Comparison of ENCODE assay signal across 7 cellular contexts in the genomic region with DNA sequence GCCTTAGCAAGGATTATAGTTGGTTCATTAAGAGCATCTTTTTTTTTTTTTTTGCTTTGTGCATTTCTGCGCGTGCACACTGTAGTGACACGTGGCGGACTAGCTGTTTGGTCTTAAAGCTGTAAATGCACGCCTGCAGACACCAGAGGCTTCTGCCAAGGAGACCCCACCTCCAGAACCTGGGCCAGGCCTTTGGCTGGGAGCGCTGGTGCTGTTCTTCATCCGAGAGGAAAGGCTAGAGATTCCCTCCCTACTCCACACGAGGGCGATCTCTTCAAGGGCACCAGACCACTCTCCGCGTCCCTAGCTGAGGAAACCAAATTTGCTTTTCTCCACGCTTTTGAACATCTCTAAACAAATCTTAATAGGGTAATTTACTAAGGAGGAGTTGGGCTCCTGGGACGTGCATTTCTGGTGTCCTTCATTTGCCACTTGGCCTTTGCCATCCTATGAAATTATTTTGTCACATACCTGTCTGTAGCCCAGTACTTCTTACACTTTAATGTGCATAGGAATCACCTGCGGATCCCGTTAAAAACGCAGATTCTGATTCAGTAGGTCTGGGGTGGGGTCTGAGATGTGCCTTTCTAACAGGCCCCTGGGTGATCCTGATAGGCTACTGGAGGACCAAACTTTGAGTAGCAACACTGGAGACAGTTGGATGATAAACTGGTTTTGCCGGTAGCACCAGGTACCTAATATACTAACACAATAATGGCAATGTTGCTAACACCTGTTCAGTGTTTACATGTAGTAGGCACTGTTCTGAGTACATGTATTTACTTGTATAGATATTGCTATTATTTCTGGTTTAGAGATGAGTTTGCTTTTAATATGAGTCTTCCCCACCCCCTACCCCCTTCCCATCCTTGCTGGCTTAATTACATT. TPM values are rescaled to one million over a fixed set of nuclear protein-coding genes. Genes with fewer than 3 reads are reported as not detected.
A peak's percentile ranks its signal among the peaks of the same experiment; 100 is the strongest.
DNase-seq lines count a peak whose midpoint lies in the region; ATAC-seq, FAIRE-seq and TF ChIP-seq lines count a peak whose summit lies in the region.

No MANE protein-coding gene starts in this region.

- peaks cover 93% of the 10 kb centered on the region for H3K27me3 Mint-ChIP-seq in H9 (ENCODE audit: low read depth)

- H3K27me3 ChIP-seq in H9 (ENCODE audit: insufficient read depth, low read length) (peaks cover 3% of the 10 kb centered on the region; the same call in 1 of the 2 replicates), mesenchymal stem cell (ENCODE audit: control insufficient read depth in 1 of 2, insufficient read depth in 1 of 2, low read length in 2 of 2) (peaks cover 45 to 53% of the 10 kb centered on the region in 2 experiments)

- no peak overlapping the region for H2AK5ac ChIP-seq in H9 (ENCODE audit: insufficient read length, low read length)
- H2AK5ac ChIP-seq in mesenchymal stem cell (ENCODE audit: low read length, severe bottlenecking) = no peak overlapping the region

- no peak overlapping the region for H3K27ac Mint-ChIP-seq in H9

- TF ChIP-seq CTCF in H9 (conservative IDR thresholded peaks at IDR 0.05) = peak; percentile 86
- TF ChIP-seq CTCF in choroid plexus epithelial cell (conservative IDR thresholded peaks at IDR 0.05; ENCODE audit: low read depth, low read length) = peak; percentile 89

- no peaks in the 10 kb centered on the region for H3K9me3 ChIP-seq in H9 (ENCODE audit: control insufficient read depth, low read depth, low read length)
- no peaks in the 10 kb centered on the region for H3K9me3 ChIP-seq in mesenchymal stem cell (ENCODE audit: control insufficient read depth, low read length)

- no peak overlapping the region for H3K4me3 ChIP-seq in choroid plexus epithelial cell (ENCODE audit: low read depth, low read length)
- no peak overlapping the region for H3K4me3 ChIP-seq in mesenchymal stem cell (ENCODE audit: insufficient read depth in 1 of 2, low read depth in 1 of 2, low read length in 2 of 2)

- no peak overlapping the region for H3K23ac ChIP-seq in H9 (ENCODE audit: insufficient read length, low read depth, low read length)
- H3K23ac ChIP-seq in mesenchymal stem cell (ENCODE audit: low read length in 2 of 2) = no peak overlapping the region

- H4K8ac ChIP-seq in H9 (replicated peaks; ENCODE audit: insufficient read length, low read depth, low read length) (no peak overlapping the region), mesenchymal stem cell (ENCODE audit: low read length) (no peak overlapping the region)

- H3K4me1 ChIP-seq in H9 (ENCODE audit: insufficient read depth, low read length) (no peaks in the 10 kb centered on the region), mesenchymal stem cell (ENCODE audit: control insufficient read depth, insufficient read depth, low read depth, low read length) (peaks cover 10% of the 10 kb centered on the region)

- H3K23me2 ChIP-seq in H9 (ENCODE audit: insufficient read length, low read depth, low read length, poor library complexity, severe bottlenecking) = peaks cover 8% of the 10 kb centered on the region

- no peaks in the 10 kb centered on the region for H3K79me2 ChIP-seq in H9 (ENCODE audit: insufficient read depth, low read length)

- no peak overlapping the region for H2BK120ac ChIP-seq in H9 (ENCODE audit: low read depth, low read length, poor library complexity, severe bottlenecking)
- H2BK120ac ChIP-seq in mesenchymal stem cell (ENCODE audit: low read depth, low read length) = no peak overlapping the region

- 0 out of 5 replicates have a peak overlapping the region, but pooled peaks of 1 of the 2 experiments have one; percentile 23 for H3K4me3 Mint-ChIP-seq in H9

- H2BK15ac ChIP-seq in H9 (ENCODE audit: low read depth, low read length) (no peak overlapping the region), mesenchymal stem cell (ENCODE audit: low read depth, poor library complexity, severe bottlenecking) (no peak overlapping the region)

- no peak overlapping the region for H4K5ac ChIP-seq in H9 (ENCODE audit: insufficient read length, low read depth, low read length)

- no peak overlapping the region for H2BK20ac ChIP-seq in H9 (ENCODE audit: low read depth, low read length, poor library complexity, severe bottlenecking)

- peaks cover 4% of the 10 kb centered on the region for H4K20me1 ChIP-seq in H9 (ENCODE audit: control insufficient read depth, insufficient read depth, insufficient read length)

- H2BK12ac ChIP-seq in H9 (ENCODE audit: insufficient read length, low read depth, low read length) (no peak overlapping the region), mesenchymal stem cell (ENCODE audit: low read length in 2 of 2) (no peak overlapping the region)

- DNase-seq in GF-D8 (lab: John Stamatoyannopoulos, UW) = peak; percentile 2
- peak; percentile 86 for DNase-seq in H9
- peak; percentile 79 for DNase-seq in NCI-H1105 (lab: John Stamatoyannopoulos, UW)
- peak; percentile 70 for DNase-seq in choroid plexus epithelial cell (ENCODE audit: low read depth)
- peak; percentile 39 for DNase-seq in mesenchymal stem cell
- DNase-seq in urothelium cell line (ENCODE audit: low spot score) = peak; percentile 89

- no peaks in the 10 kb centered on the region; a peak in 1 of 7 replicates for H3K36me3 Mint-ChIP-seq in H9 (ENCODE audit: insufficient read depth in 1 of 3, low read depth in 3 of 3)

- H3K14ac ChIP-seq in H9 (ENCODE audit: insufficient read depth, low read length) = no peak overlapping the region
- H3K14ac ChIP-seq in mesenchymal stem cell (ENCODE audit: low read length in 2 of 2) = no peak overlapping the region

- no peak overlapping the region for H3T11ph ChIP-seq in H9 (ENCODE audit: low read length)

- peaks cover 11% of the 10 kb centered on the region in 2 experiments for H3K9me3 Mint-ChIP-seq in H9

- H4K91ac ChIP-seq in H9 (ENCODE audit: insufficient read length, low read depth, low read length) (no peak overlapping the region), mesenchymal stem cell (ENCODE audit: low read length) (no peak overlapping the region)

- no peaks in the 10 kb centered on the region for H3K36me3 ChIP-seq in mesenchymal stem cell (ENCODE audit: control insufficient read depth in 1 of 2, insufficient read depth in 2 of 2, low read depth in 1 of 2, low read length in 2 of 2)

- no peak overlapping the region for H3K9ac ChIP-seq in H9 (ENCODE audit: extremely low read depth, insufficient read length, low read length)
- no peak overlapping the region for H3K9ac ChIP-seq in mesenchymal stem cell (ENCODE audit: low read length)

- H3K27ac ChIP-seq in H9 (ENCODE audit: insufficient read length, low read depth, low read length) (no peak overlapping the region), mesenchymal stem cell (ENCODE audit: low read length, poor library complexity, severe bottlenecking) (no peak overlapping the region)

- H3K56ac ChIP-seq in H9 (ENCODE audit: insufficient read length, low read depth, low read length) = no peak overlapping the region

- peak; percentile 99 for ATAC-seq in SK-N-SH treated with all-trans-retinoic acid at 6 μM for 48 hours

- H3K79me1 ChIP-seq in H9 (ENCODE audit: insufficient read depth, low read depth, low read length, poor library complexity, severe bottlenecking) = no peaks in the 10 kb centered on the region
- no peaks in the 10 kb centered on the region for H3K79me1 ChIP-seq in mesenchymal stem cell (replicated peaks; ENCODE audit: low read length, poor library complexity, severe bottlenecking)

- peaks cover 15 to 16% of the 10 kb centered on the region in 2 experiments for H3K4me1 Mint-ChIP-seq in H9

- FAIRE-seq in urothelium cell line (lab: Jason Lieb, UNC) = peak; percentile 78

- H3K4me2 ChIP-seq in H9 (ENCODE audit: insufficient read depth, insufficient read length, low read length) (no peak overlapping the region), mesenchymal stem cell (ENCODE audit: low read length, poor library complexity, severe bottlenecking) (no peak overlapping the region)

- no peak overlapping the region for H2AFZ ChIP-seq in H9 (ENCODE audit: low read length)
- H2AFZ ChIP-seq in mesenchymal stem cell (ENCODE audit: low read depth, low read length) = no peak overlapping the region

- H2BK5ac ChIP-seq in H9 (ENCODE audit: insufficient read length, low read length) (no peak overlapping the region), mesenchymal stem cell (ENCODE audit: low read depth, low read length, poor library complexity, severe bottlenecking) (no peak overlapping the region)

- WGBS in H9 (ENCODE audit: extremely low coverage, insufficient read length, low lambda C conversion rate) = no CpG with 5 or more reads among the region's 17 CpGs
- WGBS in mesenchymal stem cell = 20% methylated on average over 15 of the region's 17 CpGs

- H3K18ac ChIP-seq in H9 (ENCODE audit: insufficient read length, low read depth, low read length) (no peak overlapping the region), mesenchymal stem cell (ENCODE audit: low read depth in 1 of 2, low read length in 2 of 2) (no peak overlapping the region)

- H3K4ac ChIP-seq in H9 (ENCODE audit: low read depth, low read length) (no peak overlapping the region), mesenchymal stem cell (ENCODE audit: low read depth in 1 of 2, low read length in 2 of 2) (no peak overlapping the region)

TF ChIP-seq in SK-N-SH treated with all-trans-retinoic acid at 6 μM for 48 hours, 23 proteins besides CTCF, POLR2A, EP300 and RAD21 (continues in another document):
- TF ChIP-seq ZFP30 (CRISPR knock-in tag; IDR thresholded peaks at IDR 0.05) (no peak), ZNF565 (CRISPR knock-in tag; conservative IDR thresholded peaks at IDR 0.05; ENCODE audit: low read depth) (no peak), SNAI2 (CRISPR knock-in tag; IDR thresholded peaks at IDR 0.05) (no peak), TCF4 (CRISPR knock-in tag; IDR thresholded peaks at IDR 0.05; ENCODE audit: borderline replicate concordance) (no peak), PPARA (CRISPR knock-in tag; IDR thresholded peaks at IDR 0.05; ENCODE audit: borderline replicate concordance) (no peak), ESRRG (CRISPR knock-in tag; IDR thresholded peaks at IDR 0.05) (no peak)
- TF ChIP-seq, protein P1, sequence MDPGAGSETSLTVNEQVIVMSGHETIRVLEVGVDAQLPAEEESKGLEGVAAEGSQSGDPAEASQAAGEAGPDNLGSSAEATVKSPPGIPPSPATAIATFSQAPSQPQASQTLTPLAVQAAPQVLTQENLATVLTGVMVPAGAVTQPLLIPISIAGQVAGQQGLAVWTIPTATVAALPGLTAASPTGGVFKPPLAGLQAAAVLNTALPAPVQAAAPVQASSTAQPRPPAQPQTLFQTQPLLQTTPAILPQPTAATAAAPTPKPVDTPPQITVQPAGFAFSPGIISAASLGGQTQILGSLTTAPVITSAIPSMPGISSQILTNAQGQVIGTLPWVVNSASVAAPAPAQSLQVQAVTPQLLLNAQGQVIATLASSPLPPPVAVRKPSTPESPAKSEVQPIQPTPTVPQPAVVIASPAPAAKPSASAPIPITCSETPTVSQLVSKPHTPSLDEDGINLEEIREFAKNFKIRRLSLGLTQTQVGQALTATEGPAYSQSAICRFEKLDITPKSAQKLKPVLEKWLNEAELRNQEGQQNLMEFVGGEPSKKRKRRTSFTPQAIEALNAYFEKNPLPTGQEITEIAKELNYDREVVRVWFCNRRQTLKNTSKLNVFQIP (CRISPR knock-in tag; IDR thresholded peaks at IDR 0.05; ENCODE audit: borderline replicate concordance, low read depth) = no peak

RNA-seq across cellular contexts. Expression of gene SLC26A5, which starts 1.3 kb away (rescaled TPM):
- total RNA-seq in H9 (2021) = 0.11 TPM in 1 of 2 replicates, not detected in the other
- polyA plus RNA-seq in mesenchymal stem cell (2013, experiment 1 of 2) = not detected
- polyA plus RNA-seq in mesenchymal stem cell (2013, experiment 2 of 2) = not detected

Comparison
In these comparisons a context has a peak if more than half of its experiments do, and no peak if none do; other contexts are left out.
1. DNase-seq: peak in every context shown above with its lines; median percentile 89 in urothelium cell line; 86 in H9; 79 in NCI-H1105; 70 in choroid plexus epithelial cell; 39 in mesenchymal stem cell; 2 in GF-D8.